Comparison of ENCODE assay signal across 1 cellular context in the genomic region with DNA sequence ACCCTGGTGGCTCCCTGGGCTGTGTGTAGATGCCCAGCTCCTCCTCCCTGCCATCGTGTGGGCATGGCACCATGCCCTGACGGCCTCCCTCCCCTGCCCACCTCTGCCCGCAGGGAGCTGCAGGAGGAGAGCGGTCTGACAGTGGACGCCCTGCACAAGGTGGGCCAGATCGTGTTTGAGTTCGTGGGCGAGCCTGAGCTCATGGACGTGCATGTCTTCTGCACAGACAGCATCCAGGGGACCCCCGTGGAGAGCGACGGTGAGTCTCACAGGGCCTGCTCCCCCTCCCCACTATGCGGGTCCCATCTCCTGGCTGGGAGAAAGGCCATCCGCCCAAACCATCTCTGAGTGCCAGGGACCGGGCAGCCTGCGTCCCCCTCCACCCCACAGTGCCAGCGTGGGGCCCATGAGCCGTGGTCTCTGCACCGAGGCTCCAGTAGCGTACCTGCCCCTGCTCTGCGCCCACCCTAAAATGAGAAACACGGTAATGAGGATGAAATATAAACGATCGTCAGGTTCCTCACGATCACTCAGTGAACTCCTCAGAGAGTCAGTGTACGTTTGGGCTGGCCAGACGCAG.
TF ChIP-seq lines count a peak whose summit lies in the region.

No MANE protein-coding gene starts in this region.

TF ChIP-seq in endothelial cell of umbilical vein, 7 proteins besides CTCF, POLR2A, EP300 and RAD21:
- no peak for TF ChIP-seq JUN (IDR thresholded peaks at IDR 0.05; ENCODE audit: borderline replicate concordance, insufficient read depth, insufficient read length, low read depth)
- TF ChIP-seq GATA2 (IDR thresholded peaks at IDR 0.05; ENCODE audit: insufficient read depth, insufficient read length, low read depth, low read length) = no peak
- no peak for TF ChIP-seq FOS (IDR thresholded peaks at IDR 0.05; ENCODE audit: borderline replicate concordance, insufficient read depth, low read length)
- TF ChIP-seq POLR2AphosphoS5 (IDR thresholded peaks at IDR 0.05; ENCODE audit: insufficient read depth, low read depth, low read length) = no peak
- TF ChIP-seq MYC (IDR thresholded peaks at IDR 0.05; ENCODE audit: low read depth, low read length) = no peak
- TF ChIP-seq EZH2 (IDR thresholded peaks at IDR 0.05; ENCODE audit: borderline replicate concordance, low read depth, low read length, severe bottlenecking) = no peak
- TF ChIP-seq, protein P1, sequence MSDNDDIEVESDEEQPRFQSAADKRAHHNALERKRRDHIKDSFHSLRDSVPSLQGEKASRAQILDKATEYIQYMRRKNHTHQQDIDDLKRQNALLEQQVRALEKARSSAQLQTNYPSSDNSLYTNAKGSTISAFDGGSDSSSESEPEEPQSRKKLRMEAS (IDR thresholded peaks at IDR 0.05; ENCODE audit: insufficient read depth, insufficient read length) = no peak
